In the genomic region with DNA sequence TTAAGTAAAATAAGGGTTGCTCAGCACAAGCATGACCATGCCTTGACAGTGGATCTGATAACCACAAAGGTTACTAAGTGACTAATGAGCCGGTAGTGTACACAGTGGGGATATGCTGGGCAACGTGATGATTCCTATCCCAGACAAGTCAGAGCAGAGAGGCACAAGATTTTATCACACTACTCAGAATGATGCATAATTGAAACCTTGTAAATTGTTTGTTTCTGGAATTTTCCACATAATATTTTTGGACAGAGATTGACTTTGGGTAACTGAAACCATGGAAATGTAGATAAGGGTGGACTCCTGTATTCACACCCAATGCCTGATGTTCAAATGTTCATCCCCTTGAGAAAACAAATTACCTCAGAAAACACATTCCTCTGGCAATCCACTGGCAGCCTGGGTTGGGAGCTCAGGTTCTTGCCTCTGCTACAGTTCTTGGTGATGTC, we compare ENCODE assay signal across 8 cellular contexts. TPM values are rescaled to one million over a fixed set of nuclear protein-coding genes. Genes with fewer than 3 reads are reported as not detected.
DNase-seq lines count a peak whose midpoint lies in the region; ATAC-seq, FAIRE-seq and TF ChIP-seq lines count a peak whose summit lies in the region.

No MANE protein-coding gene starts in this region.

- intact Hi-C loops in colonic mucosa (cut with DNase I), result no loop called here

- ATAC-seq in HG03354 (IDR thresholded peaks at IDR 0.05; ENCODE audit: poor library complexity, severe bottlenecking, unreplicated experiment) (peak; percentile 100), upper lobe of left lung (ENCODE audit: low FRiP score in 2 of 2) (peak; percentile 62 to 66)

- peak; percentile 80 for FAIRE-seq in GM19239 (lab: Jason Lieb, UNC)
- no peak for FAIRE-seq in bronchial epithelial cell (lab: Jason Lieb, UNC)

- TF ChIP-seq CTCF in bronchial epithelial cell (IDR thresholded peaks at IDR 0.05; ENCODE audit: insufficient read depth, low read length, severe bottlenecking), result no peak
- TF ChIP-seq CTCF in upper lobe of left lung (IDR thresholded peaks at IDR 0.05), result no peak
- TF ChIP-seq CTCF in colonic mucosa (IDR thresholded peaks at IDR 0.05), result no peak

- H3K4me1 ChIP-seq in upper lobe of left lung (peaks cover 4 to 18% (median 15%) of the 10 kb centered on the region in 4 donors), colonic mucosa (no peaks in the 10 kb centered on the region)

- peak; percentile 73 for DNase-seq in AG08395 (ENCODE audit: low spot score)
- no peak for DNase-seq in GM19239 (ENCODE audit: insufficient read length, low spot score)
- DNase-seq in bronchial epithelial cell (ENCODE audit: low read depth), result peak; percentile 99
- DNase-seq in upper lobe of left lung, result no peak
- DNase-seq in NCI-H1436 treated with DMSO at 0.1 percent for 48 hours (lab: John Stamatoyannopoulos, UW), result no peak
- no peak for DNase-seq in colonic mucosa
- DNase-seq in OCI-M2 (lab: John Stamatoyannopoulos, UW; ENCODE audit: unreplicated experiment), result no peak

- no peak overlapping the region for H3K9ac ChIP-seq in colonic mucosa (ENCODE audit: low read depth in 2 of 2, low read length in 2 of 2)

- H3K4me3 ChIP-seq in bronchial epithelial cell (ENCODE audit: low read depth, low read length) (no peak overlapping the region), upper lobe of left lung (no peak overlapping the region), colonic mucosa (no peak overlapping the region)

- H3K27me3 ChIP-seq in bronchial epithelial cell (ENCODE audit: control insufficient read depth, insufficient read depth, low read length) (no peaks in the 10 kb centered on the region), upper lobe of left lung (no peaks in the 10 kb centered on the region), colonic mucosa (no peaks in the 10 kb centered on the region)

- H3K9me3 ChIP-seq in upper lobe of left lung, result no peaks in the 10 kb centered on the region
- no peaks in the 10 kb centered on the region for H3K9me3 ChIP-seq in colonic mucosa

- WGBS in upper lobe of left lung, 2 donors, result 45 to 67% methylated on average over 2 of the region's 2 CpGs

- TF ChIP-seq POLR2A in upper lobe of left lung (IDR thresholded peaks at IDR 0.05), result no peak

- no peak overlapping the region for H3K27ac ChIP-seq in upper lobe of left lung
- no peak overlapping the region for H3K27ac ChIP-seq in colonic mucosa

- no peak for TF ChIP-seq EP300 in upper lobe of left lung (IDR thresholded peaks at IDR 0.05)

- no peaks in the 10 kb centered on the region for H3K36me3 ChIP-seq in bronchial epithelial cell (ENCODE audit: control insufficient read depth, insufficient read depth, low read length)
- no peaks in the 10 kb centered on the region for H3K36me3 ChIP-seq in upper lobe of left lung
- H3K36me3 ChIP-seq in colonic mucosa, result no peaks in the 10 kb centered on the region

RNA-seq across cellular contexts. Expression of a gene that starts 16.2 kb away (rescaled TPM):
- total RNA-seq in bronchial epithelial cell (17.7 and 25.5 TPM in 2 replicates), upper lobe of left lung (10 to 100 TPM; 26.2 to 62.5 (median 49.5) TPM), colonic mucosa (10 to 100 TPM; 48.9 to 97.6 TPM)

RNA-seq across cellular contexts. Expression of a gene that starts 52.4 kb away (rescaled TPM):
- total RNA-seq in bronchial epithelial cell (10.9 and 26.6 TPM in 2 replicates), upper lobe of left lung (10 to 100 TPM; 19.9 to 24.8 (median 22.1) TPM), colonic mucosa (10 to 100 TPM; 18.3 to 26.7 TPM)

Comparison
In these comparisons a context has a peak if more than half of its experiments do, and no peak if none do; other contexts are left out.
1. DNase-seq: peak in AG08395 (single experiment) and bronchial epithelial cell (single experiment); none in GM19239 (single experiment), upper lobe of left lung (0 of 2), NCI-H1436 treated with DMSO at 0.1 percent for 48 hours (single experiment), colonic mucosa (single experiment) and OCI-M2 (single experiment).